Comparison of ENCODE assay signal across 13 cellular contexts in the genomic region with DNA sequence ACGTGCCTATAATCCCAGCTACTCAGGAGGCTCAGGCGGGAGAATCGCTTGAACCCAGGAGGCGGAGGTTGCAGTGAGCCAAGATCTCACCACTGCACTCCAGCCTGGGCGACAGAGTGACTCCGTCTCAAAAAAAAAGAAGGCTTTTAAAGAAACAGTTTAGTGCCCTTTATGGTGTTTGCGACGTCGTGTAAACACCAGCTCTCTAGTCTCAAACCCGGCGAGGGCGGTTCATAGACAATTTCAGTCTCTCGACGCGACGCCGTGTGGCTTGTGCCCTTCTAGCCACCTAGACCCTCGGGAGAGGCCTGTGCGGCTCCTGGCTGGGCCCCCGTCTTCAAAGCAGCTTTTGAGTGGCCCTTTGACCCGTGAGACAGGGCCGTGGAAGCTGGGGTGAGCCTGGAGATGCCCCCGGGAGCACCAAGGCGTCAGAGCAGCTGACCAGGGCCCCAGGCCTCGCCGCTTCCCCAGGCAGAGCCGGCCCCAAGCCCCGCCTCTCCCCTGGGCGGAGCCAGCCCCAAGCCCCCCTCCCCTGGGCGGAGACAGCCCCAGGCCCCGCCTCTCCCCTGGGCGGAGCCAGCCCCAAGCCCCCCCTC. TPM values are rescaled to one million over a fixed set of nuclear protein-coding genes. Genes with fewer than 3 reads are reported as not detected.
DNase-seq lines count a peak whose midpoint lies in the region; ATAC-seq and TF ChIP-seq lines count a peak whose summit lies in the region.
"Had no signal": no experiment of that assay in that cellular context is flagged by ENCODE, and none has a peak within 500 bp of the region (broad histone marks: within the 10 kb centered on the region; RNA-seq: fewer than 3 reads in every experiment).

No MANE protein-coding gene starts in this region.

- intact Hi-C loops in right cardiac atrium (cut with DNase I) (no loop called here), cardiac septum (cut with DNase I) (no loop called here), sciatic nerve (cut with DNase I) (no loop called here)

- no peaks in the 10 kb centered on the region for H3K9me3 ChIP-seq in right cardiac atrium (ENCODE audit: control insufficient read depth, low read length)

- 81% methylated on average over 32 of the region's 32 CpGs for whole genome bisulfite sequencing in right cardiac atrium

- TF ChIP-seq CTCF in mesothelial cell of epicardium (IDR thresholded peaks at IDR 0.05; ENCODE audit: unreplicated experiment): no peak

- ATAC-seq in right cardiac atrium (no peak), sciatic nerve (no peak)

- peak in 2 of 3 donors; percentile 55 to 75 for DNase-seq in right cardiac atrium
- no peak for DNase-seq in cardiac septum (ENCODE audit: low spot score)
- peak; percentile 30 for DNase-seq in UCSD-AML1 (lab: John Stamatoyannopoulos, UW; ENCODE audit: unreplicated experiment)
- peak; percentile 66 for DNase-seq in sciatic nerve (ENCODE audit: low spot score)
- DNase-seq in NCI-H2196 (lab: John Stamatoyannopoulos, UW; ENCODE audit: unreplicated experiment): no peak
- DNase-seq in mesothelial cell of epicardium (ENCODE audit: low spot score in 2 of 2, unreplicated experiment in 2 of 2): no peak
- DNase-seq: AML-193; naive B cell; NCI-H2029; NK-92 treated with Interleukin-12 subunit alpha and Interleukin-12 subunit beta, amount 100 ng/mL, for 24 hours had no signal

- H3K27ac ChIP-seq in right cardiac atrium (ENCODE audit: low read length): no peak overlapping the region

- peaks cover 9% of the 10 kb centered on the region for H3K4me1 Mint-ChIP-seq in mesothelial cell of epicardium

- no peak overlapping the region for H3K4me3 ChIP-seq in right cardiac atrium (ENCODE audit: low read length)

- peaks cover 3% of the 10 kb centered on the region for H3K9me3 Mint-ChIP-seq in mesothelial cell of epicardium
- H3K9me3 Mint-ChIP-seq: naive B cell; stimulated activated naive CD8-positive, alpha-beta T cell treated with anti-CD3 and anti-CD28 coated beads, Interleukin-15, Interleukin-2, amounts not matched to agents 100 ng/mL and 50 ng/mL, for 24 hours had no signal

- H3K4me3 Mint-ChIP-seq in mesothelial cell of epicardium: no peak overlapping the region

- H3K4me1 ChIP-seq in right cardiac atrium (ENCODE audit: control insufficient read depth, insufficient read depth, low read length): no peaks in the 10 kb centered on the region

- H3K27me3 ChIP-seq in right cardiac atrium (ENCODE audit: control insufficient read depth, insufficient read depth): no peaks in the 10 kb centered on the region

- H3K27ac Mint-ChIP-seq in mesothelial cell of epicardium: no peak overlapping the region
- H3K27ac Mint-ChIP-seq: naive B cell had no signal

- H3K27me3 Mint-ChIP-seq in mesothelial cell of epicardium (ENCODE audit: low read depth): peaks cover 20% of the 10 kb centered on the region

- H3K36me3 Mint-ChIP-seq in mesothelial cell of epicardium: no peaks in the 10 kb centered on the region
- H3K36me3 Mint-ChIP-seq: naive B cell had no signal

RNA-seq across cellular contexts. Expression of a gene that starts 5.0 kb away (rescaled TPM):
- under 1 TPM; 0.28 to 0.59 (median 0.36) TPM for total RNA-seq in right cardiac atrium
- polyA plus RNA-seq in right cardiac atrium: 0.27 TPM
- 0.40 TPM for total RNA-seq in cardiac septum
- 1.1 TPM for total RNA-seq in sciatic nerve
- total RNA-seq in mesothelial cell of epicardium: 0.75 to 1.1 TPM (median 0.98 TPM) in 3 replicates

RNA-seq across cellular contexts. Expression of a gene that starts 16.1 kb away (rescaled TPM):
- total RNA-seq in right cardiac atrium: 10 to 100 TPM; 10.9 to 15.6 (median 14.7) TPM
- polyA plus RNA-seq in right cardiac atrium: 21.3 TPM
- 11.2 TPM for total RNA-seq in cardiac septum
- total RNA-seq in sciatic nerve: 18.5 TPM
- 30.8 to 32.4 TPM (median 32.3 TPM) in 3 replicates for total RNA-seq in mesothelial cell of epicardium

RNA-seq across cellular contexts. Expression of a gene that starts 30.4 kb away (rescaled TPM):
- total RNA-seq in right cardiac atrium: 10 to 100 TPM; 14.3 to 20.0 (median 17.6) TPM
- 21.0 TPM for polyA plus RNA-seq in right cardiac atrium
- 16.8 TPM for total RNA-seq in cardiac septum
- total RNA-seq in sciatic nerve: 31.6 TPM
- total RNA-seq in mesothelial cell of epicardium: 85.1 to 91.0 TPM (median 86.4 TPM) in 3 replicates

RNA-seq across cellular contexts. Expression of a gene that starts 40.3 kb away (rescaled TPM):
- 10 to 100 TPM; 66.8 to 78.4 (median 74.3) TPM for total RNA-seq in right cardiac atrium
- 95.8 TPM for polyA plus RNA-seq in right cardiac atrium
- 78.2 TPM for total RNA-seq in cardiac septum
- 40.2 TPM for total RNA-seq in sciatic nerve
- total RNA-seq in mesothelial cell of epicardium: 98.1 to 106 TPM (median 99.5 TPM) in 3 replicates

RNA-seq across cellular contexts. Expression of a gene that starts 52.6 kb away (rescaled TPM):
- total RNA-seq in right cardiac atrium (under 1 TPM in 2 of 4 donors, not detected in 2; 0.26 to 0.32 TPM), cardiac septum (0.43 TPM), sciatic nerve (1.4 TPM), mesothelial cell of epicardium (0.25 to 0.40 TPM (median 0.29 TPM) in 3 replicates)
- polyA plus RNA-seq in right cardiac atrium: 0.43 TPM
- total RNA-seq: glomerular endothelial cell, LHCN-M2 had no signal

Comparison
In these comparisons a context has a peak if more than half of its experiments do, and no peak if none do; other contexts are left out.
1. DNase-seq: peak in right cardiac atrium (2 of 3), UCSD-AML1 (single experiment) and sciatic nerve (single experiment); none in cardiac septum (single experiment), NCI-H2196 (single experiment) and mesothelial cell of epicardium (0 of 2).